ENCODE assay signal across 41 cellular contexts in genomic region chr2:226066873-226067272, GRCh38.
"Had no signal": no experiment of that assay in that cellular context is flagged by ENCODE, and none has a peak within 500 bp of the region (broad histone marks: within the 10 kb centered on the region; RNA-seq: fewer than 3 reads in every experiment).

No MANE protein-coding gene starts in this region.

- H3K36me3 Mint-ChIP-seq: activated CD8-positive, alpha-beta memory T cell treated with anti-CD3 and anti-CD28 coated beads, Interleukin-2, amount 10 ng/mL, durations not matched to agents 7 days and 5 days; activated naive CD4-positive, alpha-beta T cell treated with anti-CD3 and anti-CD28 coated beads, Interleukin-2, amount 10 ng/mL, durations not matched to agents 7 days and 5 days; activated naive CD4-positive, alpha-beta T cell treated with anti-CD3 and anti-CD28 coated beads, Interleukin-2, amount 50 U/mL, for 24 hours; activated naive CD8-positive, alpha-beta T cell; activated naive CD8-positive, alpha-beta T cell treated with anti-CD3 and anti-CD28 coated beads, Interleukin-2, amount 10 ng/mL, durations not matched to agents 7 days and 5 days; WTC11 had no signal

- ATAC-seq: activated CD4-positive, alpha-beta T cell treated with anti-CD3 and anti-CD28 coated beads for 36 hours; activated CD4-positive, CD25-positive, alpha-beta regulatory T cell treated with anti-CD3 and anti-CD28 coated beads, Interleukin-2, amount 50 U/mL, for 24 hours; activated CD8-positive, alpha-beta memory T cell treated with anti-CD3 and anti-CD28 coated beads, Interleukin-2, amount 10 ng/mL, durations not matched to agents 7 days and 5 days; activated CD8-positive, alpha-beta T cell treated with anti-CD3 and anti-CD28 coated beads, Interleukin-2, amount 10 ng/mL, durations not matched to agents 7 days and 5 days; body of pancreas; WTC11 had no signal

- H3K4me1 ChIP-seq: adrenal gland, body of pancreas, breast epithelium had no signal

- H3K9me3 ChIP-seq: body of pancreas, breast epithelium had no signal

- H3K27ac ChIP-seq: adrenal gland, body of pancreas, brain microvascular endothelial cell, breast epithelium, cardiac muscle cell, WERI-Rb-1 had no signal

- H3K27me3 Mint-ChIP-seq: activated CD4-positive, alpha-beta memory T cell treated with anti-CD3 and anti-CD28 coated beads, Interleukin-2, amount 10 ng/mL, durations not matched to agents 7 days and 5 days; activated CD4-positive, alpha-beta T cell treated with anti-CD3 and anti-CD28 coated beads for 36 hours; activated CD4-positive, alpha-beta T cell treated with anti-CD3 and anti-CD28 coated beads, Interleukin-2, amount 10 ng/mL, durations not matched to agents 7 days and 5 days; activated CD8-positive, alpha-beta memory T cell treated with anti-CD3 and anti-CD28 coated beads, Interleukin-2, amount 10 ng/mL, durations not matched to agents 7 days and 5 days; activated naive CD4-positive, alpha-beta T cell treated with anti-CD3 and anti-CD28 coated beads, Interleukin-2, amount 10 ng/mL, durations not matched to agents 7 days and 5 days had no signal

- FAIRE-seq: astrocyte, TTC549 had no signal

- H3K27ac Mint-ChIP-seq: activated CD4-positive, alpha-beta memory T cell treated with anti-CD3 and anti-CD28 coated beads, Interleukin-2, amount 10 ng/mL, durations not matched to agents 7 days and 5 days; activated CD4-positive, alpha-beta T cell treated with anti-CD3 and anti-CD28 coated beads for 36 hours; activated CD4-positive, alpha-beta T cell treated with anti-CD3 and anti-CD28 coated beads, Interleukin-2, amount 10 ng/mL, durations not matched to agents 7 days and 5 days; activated CD8-positive, alpha-beta memory T cell treated with anti-CD3 and anti-CD28 coated beads, Interleukin-2, amount 10 ng/mL, durations not matched to agents 7 days and 5 days; activated CD8-positive, alpha-beta T cell treated with anti-CD3 and anti-CD28 coated beads, Interleukin-2, amount 10 ng/mL, durations not matched to agents 7 days and 5 days; activated naive CD4-positive, alpha-beta T cell treated with anti-CD3 and anti-CD28 coated beads, Interleukin-2, amount 10 ng/mL, durations not matched to agents 7 days and 5 days; activated naive CD4-positive, alpha-beta T cell treated with anti-CD3 and anti-CD28 coated beads, Interleukin-2, amount 50 U/mL, for 24 hours; activated naive CD8-positive, alpha-beta T cell; activated naive CD8-positive, alpha-beta T cell treated with anti-CD3 and anti-CD28 coated beads, Interleukin-2, amount 10 ng/mL, durations not matched to agents 7 days and 5 days; activated T-cell treated with anti-CD3 and anti-CD28 coated beads, Interleukin-2, amount 50 U/mL, for 24 hours; activated T-helper 2 cell treated with anti-CD3 and anti-CD28 coated beads, Interferon-gamma antibody, Interleukin-2, Interleukin-4, amounts not matched to agents 10 μg/mL and 5 μg/mL and 100 μg/mL, durations not matched to agents 14 hours and 24 hours and 36 hours; T-helper 1 cell treated with Interleukin-12 subunit alpha and Interleukin-12 subunit beta and Interleukin-4 antibody, amounts not matched to agents 30 μg/mL and 1 μg/mL, for 36 hours; T-helper 2 cell treated with Interferon-gamma antibody and Interleukin-4, amounts not matched to agents 5 μg/mL and 100 μg/mL, for 36 hours; WTC11 had no signal

- DNase-seq: activated CD4-positive, alpha-beta memory T cell treated with anti-CD3 and anti-CD28 coated beads, Interleukin-2, amount 10 ng/mL, durations not matched to agents 7 days and 5 days; activated CD4-positive, alpha-beta T cell treated with anti-CD3 and anti-CD28 coated beads for 1 hour; activated CD4-positive, alpha-beta T cell treated with anti-CD3 and anti-CD28 coated beads for 36 hours; activated CD4-positive, alpha-beta T cell treated with anti-CD3 and anti-CD28 coated beads for 48 hours; activated CD4-positive, alpha-beta T cell treated with anti-CD3 and anti-CD28 coated beads, Interleukin-2, amount 10 ng/mL, durations not matched to agents 7 days and 5 days; activated CD4-positive, alpha-beta T cell treated with anti-CD3 and anti-CD28 coated beads, Interleukin-2, amount 50 U/mL, for 48 hours; activated CD4-positive, CD25-positive, alpha-beta regulatory T cell; activated CD8-positive, alpha-beta memory T cell treated with anti-CD3 and anti-CD28 coated beads for 24 hours; activated CD8-positive, alpha-beta memory T cell treated with anti-CD3 and anti-CD28 coated beads, Interleukin-2, amount 10 ng/mL, durations not matched to agents 7 days and 5 days; activated CD8-positive, alpha-beta memory T cell treated with anti-CD3 and anti-CD28 coated beads, Interleukin-2, amount 50 U/mL, for 48 hours; activated CD8-positive, alpha-beta T cell treated with anti-CD3 and anti-CD28 coated beads, Interleukin-2, amount 10 ng/mL, durations not matched to agents 7 days and 5 days; activated effector memory CD4-positive, alpha-beta T cell treated with Interleukin-2 at 50 U/mL for 16 hours; activated gamma-delta T cell; activated naive CD4-positive, alpha-beta T cell treated with anti-CD3 and anti-CD28 coated beads, Interleukin-2, amount 10 ng/mL, durations not matched to agents 7 days and 5 days; activated naive CD4-positive, alpha-beta T cell treated with Interleukin-2 at 50 U/mL for 16 hours; activated naive CD8-positive, alpha-beta T cell treated with anti-CD3 and anti-CD28 coated beads, Interleukin-2, amount 10 ng/mL, durations not matched to agents 7 days and 5 days; activated T-cell treated with anti-CD3 and anti-CD28 coated beads, Interleukin-2, amount 50 U/mL, for 24 hours; activated T-cell treated with anti-CD3 and anti-CD28 coated beads, Interleukin-2, amount 50 U/mL, for 48 hours; adrenal gland; amniotic stem cell; aorta; body of pancreas; brain microvascular endothelial cell; caudate nucleus; cerebellar nuclear complex; T-helper 1 cell; T-helper 2 cell; T-helper 9 cell; WERI-Rb-1 had no signal

- H3K27me3 ChIP-seq: adrenal gland, body of pancreas, brain microvascular endothelial cell, breast epithelium, cardiac muscle cell had no signal

- H3K4me1 Mint-ChIP-seq: activated CD4-positive, alpha-beta memory T cell treated with anti-CD3 and anti-CD28 coated beads, Interleukin-2, amount 10 ng/mL, durations not matched to agents 7 days and 5 days; activated CD4-positive, alpha-beta T cell treated with anti-CD3 and anti-CD28 coated beads for 36 hours; activated CD4-positive, alpha-beta T cell treated with anti-CD3 and anti-CD28 coated beads, Interleukin-2, amount 10 ng/mL, durations not matched to agents 7 days and 5 days; activated CD8-positive, alpha-beta memory T cell treated with anti-CD3 and anti-CD28 coated beads, Interleukin-2, amount 10 ng/mL, durations not matched to agents 7 days and 5 days; activated naive CD4-positive, alpha-beta T cell treated with anti-CD3 and anti-CD28 coated beads, Interleukin-2, amount 10 ng/mL, durations not matched to agents 7 days and 5 days; activated naive CD4-positive, alpha-beta T cell treated with anti-CD3 and anti-CD28 coated beads, Interleukin-2, amount 50 U/mL, for 24 hours; activated naive CD8-positive, alpha-beta T cell treated with anti-CD3 and anti-CD28 coated beads, Interleukin-2, amount 10 ng/mL, durations not matched to agents 7 days and 5 days; central memory CD8-positive, alpha-beta T cell had no signal

- H3K9me3 Mint-ChIP-seq: activated CD4-positive, alpha-beta memory T cell treated with anti-CD3 and anti-CD28 coated beads, Interleukin-2, amount 10 ng/mL, durations not matched to agents 7 days and 5 days; activated CD4-positive, alpha-beta T cell treated with anti-CD3 and anti-CD28 coated beads, Interleukin-2, amount 10 ng/mL, durations not matched to agents 7 days and 5 days; activated naive CD4-positive, alpha-beta T cell treated with anti-CD3 and anti-CD28 coated beads, Interleukin-2, amount 10 ng/mL, durations not matched to agents 7 days and 5 days; activated naive CD4-positive, alpha-beta T cell treated with anti-CD3 and anti-CD28 coated beads, Interleukin-2, amount 50 U/mL, for 24 hours; activated naive CD8-positive, alpha-beta T cell treated with anti-CD3 and anti-CD28 coated beads, Interleukin-2, amount 10 ng/mL, durations not matched to agents 7 days and 5 days; activated T-cell treated with anti-CD3 and anti-CD28 coated beads, Interleukin-2, amount 50 U/mL, for 24 hours; activated T-helper 2 cell treated with anti-CD3 and anti-CD28 coated beads, Interferon-gamma antibody, Interleukin-2, Interleukin-4, amounts not matched to agents 10 μg/mL and 5 μg/mL and 100 μg/mL, durations not matched to agents 14 hours and 24 hours and 36 hours; T-helper 1 cell treated with Interleukin-12 subunit alpha and Interleukin-12 subunit beta and Interleukin-4 antibody, amounts not matched to agents 30 μg/mL and 1 μg/mL, for 36 hours; T-helper 2 cell treated with Interferon-gamma antibody and Interleukin-4, amounts not matched to agents 5 μg/mL and 100 μg/mL, for 36 hours; WTC11 had no signal

- H3K4me3 Mint-ChIP-seq: activated CD4-positive, alpha-beta memory T cell treated with anti-CD3 and anti-CD28 coated beads, Interleukin-2, amount 10 ng/mL, durations not matched to agents 7 days and 5 days; activated CD4-positive, alpha-beta T cell treated with anti-CD3 and anti-CD28 coated beads for 36 hours; activated CD4-positive, alpha-beta T cell treated with anti-CD3 and anti-CD28 coated beads, Interleukin-2, amount 10 ng/mL, durations not matched to agents 7 days and 5 days; activated CD8-positive, alpha-beta memory T cell treated with anti-CD3 and anti-CD28 coated beads, Interleukin-2, amount 10 ng/mL, durations not matched to agents 7 days and 5 days; activated CD8-positive, alpha-beta T cell treated with anti-CD3 and anti-CD28 coated beads, Interleukin-2, amount 10 ng/mL, durations not matched to agents 7 days and 5 days; activated naive CD4-positive, alpha-beta T cell treated with anti-CD3 and anti-CD28 coated beads, Interleukin-2, amount 10 ng/mL, durations not matched to agents 7 days and 5 days; activated naive CD4-positive, alpha-beta T cell treated with anti-CD3 and anti-CD28 coated beads, Interleukin-2, amount 50 U/mL, for 24 hours; activated naive CD8-positive, alpha-beta T cell; activated naive CD8-positive, alpha-beta T cell treated with anti-CD3 and anti-CD28 coated beads, Interleukin-2, amount 10 ng/mL, durations not matched to agents 7 days and 5 days; activated T-cell treated with anti-CD3 and anti-CD28 coated beads, Interleukin-2, amount 50 U/mL, for 24 hours; central memory CD8-positive, alpha-beta T cell; T-helper 1 cell treated with Interleukin-12 subunit alpha and Interleukin-12 subunit beta and Interleukin-4 antibody, amounts not matched to agents 30 μg/mL and 1 μg/mL, for 36 hours; T-helper 2 cell treated with Interferon-gamma antibody and Interleukin-4, amounts not matched to agents 5 μg/mL and 100 μg/mL, for 36 hours; WTC11 had no signal

- H3K36me3 ChIP-seq: adrenal gland, brain microvascular endothelial cell, breast epithelium, cardiac muscle cell, WERI-Rb-1 had no signal

- H3K4me3 ChIP-seq: adrenal gland, body of pancreas, breast epithelium, cardiac muscle cell had no signal
